Comparison of ENCODE assay signal across 1 cellular context in the genomic region with DNA sequence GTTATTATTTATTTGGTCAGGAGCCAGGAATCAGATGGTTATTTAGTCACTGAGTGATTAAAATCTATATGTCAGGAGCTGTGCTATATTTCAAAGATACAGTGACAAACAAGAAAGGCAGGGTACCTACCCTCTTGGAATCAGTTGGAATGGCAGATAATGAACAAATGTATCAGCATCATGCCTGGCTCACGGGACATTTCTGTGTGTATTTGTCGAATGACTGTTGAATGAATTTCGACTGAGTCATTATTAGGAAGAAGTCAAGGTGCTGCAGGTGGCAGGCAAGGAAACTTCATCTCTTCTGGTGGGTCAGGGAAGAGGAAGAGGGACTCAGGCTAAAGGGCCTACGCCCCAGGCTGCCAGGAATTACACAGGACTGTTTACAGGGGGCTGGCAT.
TF ChIP-seq lines count a peak whose summit lies in the region.

No MANE protein-coding gene starts in this region.

TF ChIP-seq in GM23338, 12 proteins besides CTCF, POLR2A, EP300 and RAD21 (continued from another document):
- TF ChIP-seq REST (IDR thresholded peaks at IDR 0.05; ENCODE audit: unreplicated experiment) = no peak
- no peak for TF ChIP-seq EZH2 (IDR thresholded peaks at IDR 0.05; ENCODE audit: low read depth, unreplicated experiment)
- TF ChIP-seq ZNF114 (CRISPR knock-in tag; IDR thresholded peaks at IDR 0.05) = no peak
- TF ChIP-seq ZNF462 (CRISPR knock-in tag; IDR thresholded peaks at IDR 0.05) = no peak
- no peak for TF ChIP-seq NANOG (IDR thresholded peaks at IDR 0.05; ENCODE audit: borderline replicate concordance)
- TF ChIP-seq ZNF331 (CRISPR knock-in tag; IDR thresholded peaks at IDR 0.05; ENCODE audit: low read depth) = no peak
- TF ChIP-seq EZH2phosphoT487 (IDR thresholded peaks at IDR 0.05; ENCODE audit: unreplicated experiment) = no peak
- no peak for TF ChIP-seq POLR2AphosphoS5 (IDR thresholded peaks at IDR 0.05; ENCODE audit: low read depth)
- no peak for TF ChIP-seq CREB1 (CRISPR knock-in tag; IDR thresholded peaks at IDR 0.05; ENCODE audit: low read depth)
- no peak for TF ChIP-seq JUNB (IDR thresholded peaks at IDR 0.05; ENCODE audit: unreplicated experiment)
- no peak for TF ChIP-seq ETS1 (IDR thresholded peaks at IDR 0.05)
